1 cellular context compared by ENCODE assay signal in genomic region chr19:34173145-34173956, GRCh38.
TF ChIP-seq lines count a peak whose summit lies in the region.

No MANE protein-coding gene starts in this region.

TF ChIP-seq in HepG2, 621 proteins besides CTCF, POLR2A, EP300 and RAD21 (continued from another document and continues in another):
- TF ChIP-seq PBX3 (CRISPR knock-in tag; IDR thresholded peaks at IDR 0.05; ENCODE audit: borderline replicate concordance): 0 out of 2 replicates have a peak, but pooled peaks have one; percentile 34
- TF ChIP-seq ZFP1 (CRISPR knock-in tag; IDR thresholded peaks at IDR 0.05): peak; percentile 30; the same call in 1 of the 2 replicates
- TF ChIP-seq ZNF644 (CRISPR knock-in tag; IDR thresholded peaks at IDR 0.05; ENCODE audit: low read depth): peak; percentile 35; the same call in 1 of the 2 replicates
- no peak for TF ChIP-seq NR2F2 (IDR thresholded peaks at IDR 0.05; ENCODE audit: borderline replicate concordance, low read depth)
- peak; percentile 55 for TF ChIP-seq ZEB1 (IDR thresholded peaks at IDR 0.05; ENCODE audit: insufficient replicate concordance, low read depth)
- no peak for TF ChIP-seq ZMAT3 (CRISPR knock-in tag; conservative IDR thresholded peaks at IDR 0.05)
- TF ChIP-seq ZNF75D (CRISPR knock-in tag; IDR thresholded peaks at IDR 0.05; ENCODE audit: borderline replicate concordance): peak; percentile 78; the same call in 1 of the 2 replicates
- no peak for TF ChIP-seq HMGA1 (CRISPR knock-in tag; conservative IDR thresholded peaks at IDR 0.05)
- TF ChIP-seq ZNF747 (CRISPR knock-in tag; IDR thresholded peaks at IDR 0.05; ENCODE audit: borderline replicate concordance): no peak
- peak; percentile 49; the same call in 1 of the 2 replicates for TF ChIP-seq MBD4 (IDR thresholded peaks at IDR 0.05; ENCODE audit: borderline replicate concordance, low read length)
- TF ChIP-seq MED8 (CRISPR knock-in tag; IDR thresholded peaks at IDR 0.05; ENCODE audit: insufficient replicate concordance): peak; percentile 27
- TF ChIP-seq HOXA5 (CRISPR knock-in tag; IDR thresholded peaks at IDR 0.05): peak; percentile 19; the same call in 1 of the 2 replicates
- 0 out of 2 replicates have a peak, but pooled peaks have one; percentile 31 for TF ChIP-seq KDM1A (CRISPR knock-in tag; IDR thresholded peaks at IDR 0.05)
- TF ChIP-seq POGK (CRISPR knock-in tag; conservative IDR thresholded peaks at IDR 0.05): peak; percentile 68; the same call in 1 of the 2 replicates
- TF ChIP-seq PHF5A (CRISPR knock-in tag; IDR thresholded peaks at IDR 0.05; ENCODE audit: low read depth, unreplicated experiment): no peak
- TF ChIP-seq NRL (CRISPR knock-in tag; IDR thresholded peaks at IDR 0.05; ENCODE audit: borderline replicate concordance): no peak
- peak; percentile 72 for TF ChIP-seq FOXP4 (CRISPR knock-in tag; IDR thresholded peaks at IDR 0.05)
- TF ChIP-seq TAF15 (IDR thresholded peaks at IDR 0.05; ENCODE audit: low read depth, low read length, poor library complexity, severe bottlenecking): no peak
- TF ChIP-seq ZSCAN29 (CRISPR knock-in tag; conservative IDR thresholded peaks at IDR 0.05): peak; percentile 87
- 0 out of 2 replicates have a peak, but pooled peaks have one; percentile 30 for TF ChIP-seq NFKB2 (CRISPR knock-in tag; IDR thresholded peaks at IDR 0.05; ENCODE audit: borderline replicate concordance)
- TF ChIP-seq YY1 (IDR thresholded peaks at IDR 0.05; ENCODE audit: insufficient read depth, insufficient replicate concordance, low read depth, low read length): peak; percentile 35
- TF ChIP-seq THAP7 (CRISPR knock-in tag; IDR thresholded peaks at IDR 0.05): peak; percentile 50; the same call in 1 of the 2 replicates
- 0 out of 2 replicates have a peak, but pooled peaks have one; percentile 18 for TF ChIP-seq TP53 (CRISPR knock-in tag; conservative IDR thresholded peaks at IDR 0.05)
- TF ChIP-seq SMAD3 (CRISPR knock-in tag; IDR thresholded peaks at IDR 0.05): peak; percentile 84; the same call in 1 of the 2 replicates
- peak; percentile 47; the same call in 1 of the 2 replicates for TF ChIP-seq BRCA1 (CRISPR knock-in tag; IDR thresholded peaks at IDR 0.05)
- peak; percentile 72 for TF ChIP-seq HNF4G (IDR thresholded peaks at IDR 0.05; ENCODE audit: borderline replicate concordance, low read depth, low read length)
- TF ChIP-seq HNF4G (CRISPR knock-in tag; IDR thresholded peaks at IDR 0.05; ENCODE audit: borderline replicate concordance, low read depth): peak; percentile 79; the same call in 1 of the 2 replicates
- no peak for TF ChIP-seq KIAA2018 (CRISPR knock-in tag; IDR thresholded peaks at IDR 0.05; ENCODE audit: borderline replicate concordance)
- peak; percentile 44; the same call in 1 of the 2 replicates for TF ChIP-seq ZFP91 (CRISPR knock-in tag; IDR thresholded peaks at IDR 0.05; ENCODE audit: borderline replicate concordance)
- 0 out of 2 replicates have a peak, but pooled peaks have one; percentile 42 for TF ChIP-seq ADNP (CRISPR knock-in tag; IDR thresholded peaks at IDR 0.05)
- peak; percentile 54; the same call in 1 of the 2 replicates for TF ChIP-seq ZNF276 (CRISPR knock-in tag; IDR thresholded peaks at IDR 0.05; ENCODE audit: low read depth)
- TF ChIP-seq ZNF232 (CRISPR knock-in tag; IDR thresholded peaks at IDR 0.05; ENCODE audit: borderline replicate concordance): peak; percentile 67; the same call in 1 of the 2 replicates
- 0 out of 2 replicates have a peak, but pooled peaks have one; percentile 36 for TF ChIP-seq RXRB (CRISPR knock-in tag; IDR thresholded peaks at IDR 0.05; ENCODE audit: borderline replicate concordance)
- TF ChIP-seq RXRA (CRISPR knock-in tag; IDR thresholded peaks at IDR 0.05): peak; percentile 46; the same call in 1 of the 2 replicates
- TF ChIP-seq HDAC2 (CRISPR knock-in tag; IDR thresholded peaks at IDR 0.05): peak; percentile 64; the same call in 1 of the 2 replicates
- TF ChIP-seq TSC22D2 (CRISPR knock-in tag; IDR thresholded peaks at IDR 0.05; ENCODE audit: borderline replicate concordance): peak; percentile 82; the same call in 1 of the 2 replicates
